In the genomic region with DNA sequence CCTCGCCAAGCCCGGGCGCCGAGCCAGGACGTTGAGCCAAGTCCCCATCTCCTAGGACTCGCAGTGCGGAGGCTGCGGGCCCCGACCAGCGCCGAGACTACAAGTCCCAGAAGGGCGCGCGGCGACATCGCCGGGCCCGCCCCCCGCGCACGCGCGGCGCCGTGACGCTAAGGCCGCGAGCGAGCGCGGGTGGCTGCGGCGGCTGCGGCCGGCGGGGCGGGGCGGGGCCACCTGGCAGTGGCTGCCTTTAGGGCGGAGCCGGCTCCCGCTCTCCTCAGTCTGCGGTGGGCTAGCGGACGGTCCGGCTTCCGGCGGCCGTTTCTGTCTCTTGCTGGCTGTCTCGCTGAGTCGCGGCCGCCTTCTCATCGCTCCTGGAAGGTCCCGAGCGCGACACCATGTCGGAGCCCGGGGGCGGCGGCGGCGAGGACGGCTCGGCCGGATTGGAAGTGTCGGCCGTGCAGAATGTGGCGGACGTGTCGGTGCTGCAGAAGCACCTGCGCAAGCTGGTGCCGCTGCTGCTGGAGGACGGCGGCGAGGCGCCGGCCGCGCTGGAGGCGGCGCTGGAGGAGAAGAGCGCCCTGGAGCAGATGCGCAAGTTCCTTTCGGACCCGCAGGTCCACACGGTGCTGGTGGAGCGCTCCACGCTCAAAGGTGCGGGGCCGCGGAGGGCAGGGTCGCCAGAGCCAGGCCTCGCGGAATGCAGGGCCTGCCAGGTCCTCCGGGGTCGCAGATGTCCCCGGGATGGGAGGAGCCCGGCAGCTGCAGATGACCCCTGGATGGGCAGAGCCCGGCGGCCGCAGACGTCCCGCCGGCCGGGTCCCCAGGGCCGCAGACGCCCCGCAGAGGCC, we compare ENCODE assay signal across 1 cellular context.
TF ChIP-seq lines count a peak whose summit lies in the region.

A gene (plus strand): TSS at position 277 of the 848 bp plus-strand sequence. CDS start 119 bp downstream, at position 396.

TF ChIP-seq in K562, 482 proteins besides CTCF, POLR2A, EP300 and RAD21 (continued from another document and continues in another):
- TF ChIP-seq, protein P1, sequence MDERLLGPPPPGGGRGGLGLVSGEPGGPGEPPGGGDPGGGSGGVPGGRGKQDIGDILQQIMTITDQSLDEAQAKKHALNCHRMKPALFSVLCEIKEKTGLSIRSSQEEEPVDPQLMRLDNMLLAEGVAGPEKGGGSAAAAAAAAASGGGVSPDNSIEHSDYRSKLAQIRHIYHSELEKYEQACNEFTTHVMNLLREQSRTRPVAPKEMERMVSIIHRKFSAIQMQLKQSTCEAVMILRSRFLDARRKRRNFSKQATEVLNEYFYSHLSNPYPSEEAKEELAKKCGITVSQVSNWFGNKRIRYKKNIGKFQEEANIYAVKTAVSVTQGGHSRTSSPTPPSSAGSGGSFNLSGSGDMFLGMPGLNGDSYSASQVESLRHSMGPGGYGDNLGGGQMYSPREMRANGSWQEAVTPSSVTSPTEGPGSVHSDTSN (CRISPR knock-in tag; IDR thresholded peaks at IDR 0.05; ENCODE audit: low read depth): no peak
- TF ChIP-seq, protein P1 (tag; conservative IDR thresholded peaks at IDR 0.05; ENCODE audit: low read depth): no peak
- TF ChIP-seq, protein P2, sequence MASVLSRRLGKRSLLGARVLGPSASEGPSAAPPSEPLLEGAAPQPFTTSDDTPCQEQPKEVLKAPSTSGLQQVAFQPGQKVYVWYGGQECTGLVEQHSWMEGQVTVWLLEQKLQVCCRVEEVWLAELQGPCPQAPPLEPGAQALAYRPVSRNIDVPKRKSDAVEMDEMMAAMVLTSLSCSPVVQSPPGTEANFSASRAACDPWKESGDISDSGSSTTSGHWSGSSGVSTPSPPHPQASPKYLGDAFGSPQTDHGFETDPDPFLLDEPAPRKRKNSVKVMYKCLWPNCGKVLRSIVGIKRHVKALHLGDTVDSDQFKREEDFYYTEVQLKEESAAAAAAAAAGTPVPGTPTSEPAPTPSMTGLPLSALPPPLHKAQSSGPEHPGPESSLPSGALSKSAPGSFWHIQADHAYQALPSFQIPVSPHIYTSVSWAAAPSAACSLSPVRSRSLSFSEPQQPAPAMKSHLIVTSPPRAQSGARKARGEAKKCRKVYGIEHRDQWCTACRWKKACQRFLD (CRISPR knock-in tag; IDR thresholded peaks at IDR 0.05): no peak
- TF ChIP-seq, protein P3, sequence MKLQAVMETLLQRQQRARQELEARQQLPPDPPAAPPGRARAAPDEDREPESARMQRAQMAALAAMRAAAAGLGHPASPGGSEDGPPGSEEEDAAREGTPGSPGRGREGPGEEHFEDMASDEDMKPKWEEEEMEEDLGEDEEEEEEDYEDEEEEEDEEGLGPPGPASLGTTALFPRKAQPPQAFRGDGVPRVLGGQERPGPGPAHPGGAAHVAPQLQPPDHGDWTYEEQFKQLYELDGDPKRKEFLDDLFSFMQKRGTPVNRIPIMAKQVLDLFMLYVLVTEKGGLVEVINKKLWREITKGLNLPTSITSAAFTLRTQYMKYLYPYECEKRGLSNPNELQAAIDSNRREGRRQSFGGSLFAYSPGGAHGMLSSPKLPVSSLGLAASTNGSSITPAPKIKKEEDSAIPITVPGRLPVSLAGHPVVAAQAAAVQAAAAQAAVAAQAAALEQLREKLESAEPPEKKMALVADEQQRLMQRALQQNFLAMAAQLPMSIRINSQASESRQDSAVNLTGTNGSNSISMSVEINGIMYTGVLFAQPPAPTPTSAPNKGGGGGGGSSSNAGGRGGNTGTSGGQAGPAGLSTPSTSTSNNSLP (IDR thresholded peaks at IDR 0.05; ENCODE audit: borderline replicate concordance, low read depth, low read length): no peak
- TF ChIP-seq, protein P4, sequence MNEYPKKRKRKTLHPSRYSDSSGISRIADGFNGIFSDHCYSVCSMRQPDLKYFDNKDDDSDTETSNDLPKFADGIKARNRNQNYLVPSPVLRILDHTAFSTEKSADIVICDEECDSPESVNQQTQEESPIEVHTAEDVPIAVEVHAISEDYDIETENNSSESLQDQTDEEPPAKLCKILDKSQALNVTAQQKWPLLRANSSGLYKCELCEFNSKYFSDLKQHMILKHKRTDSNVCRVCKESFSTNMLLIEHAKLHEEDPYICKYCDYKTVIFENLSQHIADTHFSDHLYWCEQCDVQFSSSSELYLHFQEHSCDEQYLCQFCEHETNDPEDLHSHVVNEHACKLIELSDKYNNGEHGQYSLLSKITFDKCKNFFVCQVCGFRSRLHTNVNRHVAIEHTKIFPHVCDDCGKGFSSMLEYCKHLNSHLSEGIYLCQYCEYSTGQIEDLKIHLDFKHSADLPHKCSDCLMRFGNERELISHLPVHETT (CRISPR knock-in tag; conservative IDR thresholded peaks at IDR 0.05 in 1 of 2, IDR thresholded peaks at IDR 0.05 in 1 of 2): no peak
- TF ChIP-seq GABPA (tag; conservative IDR thresholded peaks at IDR 0.05; ENCODE audit: low read depth) (peak; percentile 39), DMBX1 (CRISPR knock-in tag; IDR thresholded peaks at IDR 0.05; ENCODE audit: borderline replicate concordance) (no peak), CBX3 (IDR thresholded peaks at IDR 0.05; ENCODE audit: borderline replicate concordance in 1 of 2, low read length in 2 of 2) (no peak), ZZZ3 (IDR thresholded peaks at IDR 0.05) (no peak), MYNN (IDR thresholded peaks at IDR 0.05) (no peak), MYNN (CRISPR knock-in tag; IDR thresholded peaks at IDR 0.05) (no peak), MIER1 (IDR thresholded peaks at IDR 0.05; ENCODE audit: low read depth) (no peak), OTX1 (CRISPR knock-in tag; IDR thresholded peaks at IDR 0.05) (no peak), SUPT5H (IDR thresholded peaks at IDR 0.05) (peak; percentile 82), SMARCA4 (IDR thresholded peaks at IDR 0.05) (no peak), ZNF133 (CRISPR knock-in tag; IDR thresholded peaks at IDR 0.05) (no peak), TAL1 (IDR thresholded peaks at IDR 0.05) (no peak), RBM15 (IDR thresholded peaks at IDR 0.05; ENCODE audit: insufficient read depth, low read length) (no peak), ZNF830 (CRISPR knock-in tag; IDR thresholded peaks at IDR 0.05) (no peak), SIN3A (IDR thresholded peaks at IDR 0.05; ENCODE audit: borderline replicate concordance in 2 of 2, control insufficient read depth in 1 of 2, low read depth in 2 of 2, low read length in 2 of 2) (no peak), ZNF134 (CRISPR knock-in tag; conservative IDR thresholded peaks at IDR 0.05) (no peak), GATAD2A (IDR thresholded peaks at IDR 0.05) (no peak), KLF10 (CRISPR knock-in tag; IDR thresholded peaks at IDR 0.05) (no peak), ZNF75A (CRISPR knock-in tag; IDR thresholded peaks at IDR 0.05) (no peak), NFXL1 (CRISPR knock-in tag; IDR thresholded peaks at IDR 0.05) (no peak), SAFB (IDR thresholded peaks at IDR 0.05; ENCODE audit: borderline replicate concordance, low read depth, low read length) (no peak), MEIS2 (IDR thresholded peaks at IDR 0.05; ENCODE audit: partially characterized antibody) (peak; percentile 31), TEAD2 (tag; IDR thresholded peaks at IDR 0.05) (no peak), TRIM24 (IDR thresholded peaks at IDR 0.05) (no peak)
- TF ChIP-seq, protein P5, sequence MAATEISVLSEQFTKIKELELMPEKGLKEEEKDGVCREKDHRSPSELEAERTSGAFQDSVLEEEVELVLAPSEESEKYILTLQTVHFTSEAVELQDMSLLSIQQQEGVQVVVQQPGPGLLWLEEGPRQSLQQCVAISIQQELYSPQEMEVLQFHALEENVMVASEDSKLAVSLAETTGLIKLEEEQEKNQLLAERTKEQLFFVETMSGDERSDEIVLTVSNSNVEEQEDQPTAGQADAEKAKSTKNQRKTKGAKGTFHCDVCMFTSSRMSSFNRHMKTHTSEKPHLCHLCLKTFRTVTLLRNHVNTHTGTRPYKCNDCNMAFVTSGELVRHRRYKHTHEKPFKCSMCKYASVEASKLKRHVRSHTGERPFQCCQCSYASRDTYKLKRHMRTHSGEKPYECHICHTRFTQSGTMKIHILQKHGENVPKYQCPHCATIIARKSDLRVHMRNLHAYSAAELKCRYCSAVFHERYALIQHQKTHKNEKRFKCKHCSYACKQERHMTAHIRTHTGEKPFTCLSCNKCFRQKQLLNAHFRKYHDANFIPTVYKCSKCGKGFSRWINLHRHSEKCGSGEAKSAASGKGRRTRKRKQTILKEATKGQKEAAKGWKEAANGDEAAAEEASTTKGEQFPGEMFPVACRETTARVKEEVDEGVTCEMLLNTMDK (IDR thresholded peaks at IDR 0.05; ENCODE audit: borderline replicate concordance, insufficient read depth, low read depth, low read length, poor library complexity, severe bottlenecking): no peak
- TF ChIP-seq, protein P6, sequence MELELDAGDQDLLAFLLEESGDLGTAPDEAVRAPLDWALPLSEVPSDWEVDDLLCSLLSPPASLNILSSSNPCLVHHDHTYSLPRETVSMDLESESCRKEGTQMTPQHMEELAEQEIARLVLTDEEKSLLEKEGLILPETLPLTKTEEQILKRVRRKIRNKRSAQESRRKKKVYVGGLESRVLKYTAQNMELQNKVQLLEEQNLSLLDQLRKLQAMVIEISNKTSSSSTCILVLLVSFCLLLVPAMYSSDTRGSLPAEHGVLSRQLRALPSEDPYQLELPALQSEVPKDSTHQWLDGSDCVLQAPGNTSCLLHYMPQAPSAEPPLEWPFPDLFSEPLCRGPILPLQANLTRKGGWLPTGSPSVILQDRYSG (tag; conservative IDR thresholded peaks at IDR 0.05; ENCODE audit: low read depth): no peak
- TF ChIP-seq, protein P7, sequence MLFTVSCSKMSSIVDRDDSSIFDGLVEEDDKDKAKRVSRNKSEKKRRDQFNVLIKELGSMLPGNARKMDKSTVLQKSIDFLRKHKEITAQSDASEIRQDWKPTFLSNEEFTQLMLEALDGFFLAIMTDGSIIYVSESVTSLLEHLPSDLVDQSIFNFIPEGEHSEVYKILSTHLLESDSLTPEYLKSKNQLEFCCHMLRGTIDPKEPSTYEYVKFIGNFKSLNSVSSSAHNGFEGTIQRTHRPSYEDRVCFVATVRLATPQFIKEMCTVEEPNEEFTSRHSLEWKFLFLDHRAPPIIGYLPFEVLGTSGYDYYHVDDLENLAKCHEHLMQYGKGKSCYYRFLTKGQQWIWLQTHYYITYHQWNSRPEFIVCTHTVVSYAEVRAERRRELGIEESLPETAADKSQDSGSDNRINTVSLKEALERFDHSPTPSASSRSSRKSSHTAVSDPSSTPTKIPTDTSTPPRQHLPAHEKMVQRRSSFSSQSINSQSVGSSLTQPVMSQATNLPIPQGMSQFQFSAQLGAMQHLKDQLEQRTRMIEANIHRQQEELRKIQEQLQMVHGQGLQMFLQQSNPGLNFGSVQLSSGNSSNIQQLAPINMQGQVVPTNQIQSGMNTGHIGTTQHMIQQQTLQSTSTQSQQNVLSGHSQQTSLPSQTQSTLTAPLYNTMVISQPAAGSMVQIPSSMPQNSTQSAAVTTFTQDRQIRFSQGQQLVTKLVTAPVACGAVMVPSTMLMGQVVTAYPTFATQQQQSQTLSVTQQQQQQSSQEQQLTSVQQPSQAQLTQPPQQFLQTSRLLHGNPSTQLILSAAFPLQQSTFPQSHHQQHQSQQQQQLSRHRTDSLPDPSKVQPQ (CRISPR knock-in tag; IDR thresholded peaks at IDR 0.05; ENCODE audit: borderline replicate concordance): no peak
- TF ChIP-seq, protein P8, sequence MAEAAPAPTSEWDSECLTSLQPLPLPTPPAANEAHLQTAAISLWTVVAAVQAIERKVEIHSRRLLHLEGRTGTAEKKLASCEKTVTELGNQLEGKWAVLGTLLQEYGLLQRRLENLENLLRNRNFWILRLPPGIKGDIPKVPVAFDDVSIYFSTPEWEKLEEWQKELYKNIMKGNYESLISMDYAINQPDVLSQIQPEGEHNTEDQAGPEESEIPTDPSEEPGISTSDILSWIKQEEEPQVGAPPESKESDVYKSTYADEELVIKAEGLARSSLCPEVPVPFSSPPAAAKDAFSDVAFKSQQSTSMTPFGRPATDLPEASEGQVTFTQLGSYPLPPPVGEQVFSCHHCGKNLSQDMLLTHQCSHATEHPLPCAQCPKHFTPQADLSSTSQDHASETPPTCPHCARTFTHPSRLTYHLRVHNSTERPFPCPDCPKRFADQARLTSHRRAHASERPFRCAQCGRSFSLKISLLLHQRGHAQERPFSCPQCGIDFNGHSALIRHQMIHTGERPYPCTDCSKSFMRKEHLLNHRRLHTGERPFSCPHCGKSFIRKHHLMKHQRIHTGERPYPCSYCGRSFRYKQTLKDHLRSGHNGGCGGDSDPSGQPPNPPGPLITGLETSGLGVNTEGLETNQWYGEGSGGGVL (CRISPR knock-in tag; IDR thresholded peaks at IDR 0.05): no peak
- TF ChIP-seq, protein P9, sequence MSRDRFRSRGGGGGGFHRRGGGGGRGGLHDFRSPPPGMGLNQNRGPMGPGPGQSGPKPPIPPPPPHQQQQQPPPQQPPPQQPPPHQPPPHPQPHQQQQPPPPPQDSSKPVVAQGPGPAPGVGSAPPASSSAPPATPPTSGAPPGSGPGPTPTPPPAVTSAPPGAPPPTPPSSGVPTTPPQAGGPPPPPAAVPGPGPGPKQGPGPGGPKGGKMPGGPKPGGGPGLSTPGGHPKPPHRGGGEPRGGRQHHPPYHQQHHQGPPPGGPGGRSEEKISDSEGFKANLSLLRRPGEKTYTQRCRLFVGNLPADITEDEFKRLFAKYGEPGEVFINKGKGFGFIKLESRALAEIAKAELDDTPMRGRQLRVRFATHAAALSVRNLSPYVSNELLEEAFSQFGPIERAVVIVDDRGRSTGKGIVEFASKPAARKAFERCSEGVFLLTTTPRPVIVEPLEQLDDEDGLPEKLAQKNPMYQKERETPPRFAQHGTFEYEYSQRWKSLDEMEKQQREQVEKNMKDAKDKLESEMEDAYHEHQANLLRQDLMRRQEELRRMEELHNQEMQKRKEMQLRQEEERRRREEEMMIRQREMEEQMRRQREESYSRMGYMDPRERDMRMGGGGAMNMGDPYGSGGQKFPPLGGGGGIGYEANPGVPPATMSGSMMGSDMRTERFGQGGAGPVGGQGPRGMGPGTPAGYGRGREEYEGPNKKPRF (IDR thresholded peaks at IDR 0.05; ENCODE audit: low read depth, low read length): no peak
- TF ChIP-seq, protein P10, sequence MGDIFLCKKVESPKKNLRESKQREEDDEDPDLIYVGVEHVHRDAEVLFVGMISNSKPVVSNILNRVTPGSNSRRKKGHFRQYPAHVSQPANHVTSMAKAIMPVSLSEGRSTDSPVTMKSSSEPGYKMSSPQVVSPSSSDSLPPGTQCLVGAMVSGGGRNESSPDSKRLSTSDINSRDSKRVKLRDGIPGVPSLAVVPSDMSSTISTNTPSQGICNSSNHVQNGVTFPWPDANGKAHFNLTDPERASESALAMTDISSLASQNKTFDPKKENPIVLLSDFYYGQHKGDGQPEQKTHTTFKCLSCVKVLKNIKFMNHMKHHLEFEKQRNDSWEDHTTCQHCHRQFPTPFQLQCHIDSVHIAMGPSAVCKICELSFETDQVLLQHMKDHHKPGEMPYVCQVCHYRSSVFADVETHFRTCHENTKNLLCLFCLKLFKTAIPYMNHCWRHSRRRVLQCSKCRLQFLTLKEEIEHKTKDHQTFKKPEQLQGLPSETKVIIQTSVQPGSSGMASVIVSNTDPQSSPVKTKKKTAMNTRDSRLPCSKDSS (IDR thresholded peaks at IDR 0.05; ENCODE audit: low read depth, partially characterized antibody): no peak
- TF ChIP-seq, protein P11, sequence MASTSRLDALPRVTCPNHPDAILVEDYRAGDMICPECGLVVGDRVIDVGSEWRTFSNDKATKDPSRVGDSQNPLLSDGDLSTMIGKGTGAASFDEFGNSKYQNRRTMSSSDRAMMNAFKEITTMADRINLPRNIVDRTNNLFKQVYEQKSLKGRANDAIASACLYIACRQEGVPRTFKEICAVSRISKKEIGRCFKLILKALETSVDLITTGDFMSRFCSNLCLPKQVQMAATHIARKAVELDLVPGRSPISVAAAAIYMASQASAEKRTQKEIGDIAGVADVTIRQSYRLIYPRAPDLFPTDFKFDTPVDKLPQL (IDR thresholded peaks at IDR 0.05; ENCODE audit: extremely low read depth, insufficient read length): no peak
